ENCODE assay signal across 17 cellular contexts in genomic region chr1:167428418-167428817, GRCh38.
A peak's percentile ranks its signal among the peaks of the same experiment; 100 is the strongest.
DNase-seq lines count a peak whose midpoint lies in the region; ATAC-seq and TF ChIP-seq lines count a peak whose summit lies in the region.
"Had no signal": no experiment of that assay in that cellular context is flagged by ENCODE, and none has a peak within 500 bp of the region (broad histone marks: within the 10 kb centered on the region; RNA-seq: fewer than 3 reads in every experiment).

No MANE protein-coding gene starts in this region.

- DNase-seq in CD4-positive, alpha-beta memory T cell, result no peak
- DNase-seq in Karpas-422 (peak; percentile 48), astrocyte of the spinal cord (ENCODE audit: low read depth, low spot score) (peak; percentile 19)
- no peak for DNase-seq in naive thymus-derived CD4-positive, alpha-beta T cell
- DNase-seq: Caco-2; endodermal cell; hypothalamus; mesendoderm; NCI-H1105 treated with DMSO at 0.1 percent for 48 hours; NCI-H524; stimulated activated naive B cell treated with anti-CD40 and anti-IgM and Interleukin-4, amounts not matched to agents 10 μg/mL and 1 μg/mL and 100 μg/mL, for 72 hours had no signal

- H3K4me3 Mint-ChIP-seq in CD4-positive, alpha-beta memory T cell, result no peak overlapping the region
- H3K4me3 Mint-ChIP-seq in naive thymus-derived CD4-positive, alpha-beta T cell, result peak overlapping the region in 2 of 10 donors; percentile 14 to 36
- H3K4me3 Mint-ChIP-seq: endodermal cell; stimulated activated naive B cell treated with anti-CD40 and anti-IgM and Interleukin-4, amounts not matched to agents 10 μg/mL and 1 μg/mL and 100 μg/mL, for 72 hours; WTC11 had no signal

- no peaks in the 10 kb centered on the region for H3K9me3 Mint-ChIP-seq in CD4-positive, alpha-beta memory T cell
- peaks cover 0 to 6% (median 0%) of the 10 kb centered on the region in 11 donors for H3K9me3 Mint-ChIP-seq in naive thymus-derived CD4-positive, alpha-beta T cell
- H3K9me3 Mint-ChIP-seq: endodermal cell; stimulated activated naive B cell treated with anti-CD40 and anti-IgM and Interleukin-4, amounts not matched to agents 10 μg/mL and 1 μg/mL and 100 μg/mL, for 72 hours; WTC11 had no signal

- no peak for TF ChIP-seq CTCF in astrocyte of the spinal cord (IDR thresholded peaks at IDR 0.05; ENCODE audit: low read depth, low read length)

- H3K9me3 ChIP-seq in CD4-positive, alpha-beta memory T cell (ENCODE audit: control insufficient read depth in 1 of 2, low read length in 2 of 2), result no peaks in the 10 kb centered on the region
- H3K9me3 ChIP-seq in Karpas-422 (ENCODE audit: low read length), result no peaks in the 10 kb centered on the region
- no peaks in the 10 kb centered on the region for H3K9me3 ChIP-seq in naive thymus-derived CD4-positive, alpha-beta T cell (ENCODE audit: control insufficient read depth in 2 of 3, low read length in 3 of 3)
- H3K9me3 ChIP-seq: Caco-2, SJSA1 had no signal

- POLR2A ChIA-PET in CD4-positive, alpha-beta memory T cell (lab: Charles Lee; ENCODE audit: partially characterized antibody), result interaction anchor here (0.7 to 1.6 kb wide), 3 partner anchors 10 to 90 kb away, joined by 3 to 5 read pairs (median 4); partner anchors contain the start of gene CD247
- POLR2A ChIA-PET in naive thymus-derived CD4-positive, alpha-beta T cell (lab: Charles Lee), result interaction anchor here (1.0 to 2.4 kb wide), 7 partner anchors 10 to 91 kb away, joined by 3 to 11 read pairs (median 4); no protein-coding TSS in a partner anchor

- H3K9ac ChIP-seq in Karpas-422 (ENCODE audit: low read length), result no peak overlapping the region

- peaks cover 40% of the 10 kb centered on the region for H3K4me1 ChIP-seq in CD4-positive, alpha-beta memory T cell (ENCODE audit: insufficient read depth, low read length)
- peaks cover 88% of the 10 kb centered on the region for H3K4me1 ChIP-seq in Karpas-422 (ENCODE audit: low read length)
- peaks cover 9 to 19% of the 10 kb centered on the region in 2 donors for H3K4me1 ChIP-seq in naive thymus-derived CD4-positive, alpha-beta T cell (ENCODE audit: control insufficient read depth in 2 of 2, insufficient read depth in 2 of 2, low read length in 2 of 2)
- H3K4me1 ChIP-seq: Caco-2, SJSA1 had no signal

- CTCF ChIA-PET in CD4-positive, alpha-beta memory T cell (lab: Charles Lee; ENCODE audit: partially characterized antibody), result interaction anchor here (1.1 to 3.1 kb wide), 5 partner anchors 17 to 112 kb away, joined by 3 to 13 read pairs (median 4); partner anchors contain the start of gene CD247
- CTCF ChIA-PET in naive thymus-derived CD4-positive, alpha-beta T cell (lab: Charles Lee), result no interaction called here

- H3K36me3 Mint-ChIP-seq in CD4-positive, alpha-beta memory T cell, result peaks cover 23 to 42% of the 10 kb centered on the region in 2 donors
- H3K36me3 Mint-ChIP-seq in naive thymus-derived CD4-positive, alpha-beta T cell, result peaks cover 4 to 26% (median 9%) of the 10 kb centered on the region in 5 donors
- H3K36me3 Mint-ChIP-seq: WTC11 had no signal

- H3K27ac Mint-ChIP-seq in CD4-positive, alpha-beta memory T cell, result peak overlapping the region; percentile 47 to 91 (median 82)
- H3K27ac Mint-ChIP-seq in naive thymus-derived CD4-positive, alpha-beta T cell, result peak overlapping the region; percentile 55 to 93 (median 76)
- H3K27ac Mint-ChIP-seq: endodermal cell, WTC11 had no signal

- H4K20me1 ChIP-seq in Karpas-422 (ENCODE audit: insufficient read depth, low read depth, low read length), result no peaks in the 10 kb centered on the region

- H3K4me3 ChIP-seq in CD4-positive, alpha-beta memory T cell (ENCODE audit: low read length in 2 of 2), result no peak overlapping the region
- H3K4me3 ChIP-seq in Karpas-422 (ENCODE audit: low read length) (no peak overlapping the region), astrocyte of the spinal cord (ENCODE audit: low read depth, low read length) (no peak overlapping the region)
- no peak overlapping the region for H3K4me3 ChIP-seq in naive thymus-derived CD4-positive, alpha-beta T cell (ENCODE audit: low read length)
- H3K4me3 ChIP-seq: SJSA1 had no signal

- H3K36me3 ChIP-seq in CD4-positive, alpha-beta memory T cell (ENCODE audit: insufficient read depth, low read length), result peaks cover 30% of the 10 kb centered on the region
- peaks cover 8% of the 10 kb centered on the region for H3K36me3 ChIP-seq in Karpas-422 (ENCODE audit: insufficient read depth, low read length)
- H3K36me3 ChIP-seq in naive thymus-derived CD4-positive, alpha-beta T cell (ENCODE audit: control insufficient read depth in 2 of 3, insufficient read depth in 3 of 3, low read length in 3 of 3), result peaks cover 0 to 40% (median 4%) of the 10 kb centered on the region in 3 experiments
- H3K36me3 ChIP-seq: SJSA1 had no signal

- ATAC-seq in naive thymus-derived CD4-positive, alpha-beta T cell, result peak; percentile 39
- no peak for ATAC-seq in HG02938 (IDR thresholded peaks at IDR 0.05; ENCODE audit: unreplicated experiment)
- ATAC-seq in HG03439 (IDR thresholded peaks at IDR 0.05; ENCODE audit: unreplicated experiment), result no peak
- ATAC-seq in GM21526 (IDR thresholded peaks at IDR 0.05; ENCODE audit: low FRiP score, unreplicated experiment), result no peak
- ATAC-seq in HG03432 (IDR thresholded peaks at IDR 0.05; ENCODE audit: unreplicated experiment), result no peak
- ATAC-seq: stimulated activated naive B cell treated with anti-CD40 and anti-IgM and Interleukin-4, amounts not matched to agents 10 μg/mL and 1 μg/mL and 100 μg/mL, for 72 hours; WTC11 had no signal

- no peaks in the 10 kb centered on the region for H3K27me3 Mint-ChIP-seq in CD4-positive, alpha-beta memory T cell
- no peaks in the 10 kb centered on the region for H3K27me3 Mint-ChIP-seq in naive thymus-derived CD4-positive, alpha-beta T cell
- H3K27me3 Mint-ChIP-seq: stimulated activated naive B cell treated with anti-CD40 and anti-IgM and Interleukin-4, amounts not matched to agents 10 μg/mL and 1 μg/mL and 100 μg/mL, for 72 hours had no signal

- H3K27ac ChIP-seq in CD4-positive, alpha-beta memory T cell (ENCODE audit: low read depth, low read length), result no peak overlapping the region
- peak overlapping the region; percentile 99 for H3K27ac ChIP-seq in Karpas-422 (ENCODE audit: low read length)
- peak overlapping the region; percentile 6 for H3K27ac ChIP-seq in naive thymus-derived CD4-positive, alpha-beta T cell (ENCODE audit: low read depth, low read length)
- H3K27ac ChIP-seq: SJSA1 had no signal

- no peak overlapping the region for H2AFZ ChIP-seq in Karpas-422 (ENCODE audit: low read length)

- no peaks in the 10 kb centered on the region for H3K79me2 ChIP-seq in Karpas-422 (ENCODE audit: low read length)

- H3K4me1 Mint-ChIP-seq in CD4-positive, alpha-beta memory T cell, result peaks cover 23 to 39% (median 29%) of the 10 kb centered on the region in 4 donors
- peaks cover 16 to 77% (median 30%) of the 10 kb centered on the region in 7 donors for H3K4me1 Mint-ChIP-seq in naive thymus-derived CD4-positive, alpha-beta T cell

- no peaks in the 10 kb centered on the region for H3K9me2 ChIP-seq in Karpas-422 (replicated peaks; ENCODE audit: insufficient read depth, low read length)

- no peak overlapping the region for H3K4me2 ChIP-seq in Karpas-422 (ENCODE audit: low read depth, low read length, poor library complexity, severe bottlenecking)

- intact Hi-C loops in CD4-positive, alpha-beta memory T cell (cut with micrococcal nuclease), result no loop called here
- intact Hi-C loops in naive thymus-derived CD4-positive, alpha-beta T cell (cut with micrococcal nuclease), result loop anchor here in 1 of 2 donors (2.0 kb wide), 1 partner anchor 14 kb away; no protein-coding TSS in a partner anchor

- no peaks in the 10 kb centered on the region for H3K27me3 ChIP-seq in CD4-positive, alpha-beta memory T cell (ENCODE audit: insufficient read depth, low read length)
- H3K27me3 ChIP-seq in Karpas-422 (ENCODE audit: low read length), result no peaks in the 10 kb centered on the region
- H3K27me3 ChIP-seq in naive thymus-derived CD4-positive, alpha-beta T cell (ENCODE audit: control insufficient read depth in 2 of 2, insufficient read depth in 2 of 2, low read length in 2 of 2), result no peaks in the 10 kb centered on the region

- in situ Hi-C loops in astrocyte of the spinal cord (cut with HindIII; ENCODE audit: low sequenced_read_pairs), result loop anchor here (25.0 kb wide), 1 partner anchor 366 kb away; no protein-coding TSS in a partner anchor

Comparison
In these comparisons a context has a peak if more than half of its experiments do, and no peak if none do; other contexts are left out.
1. DNase-seq: peak in Karpas-422 (single experiment) and astrocyte of the spinal cord (single experiment); none in CD4-positive, alpha-beta memory T cell (0 of 5) and naive thymus-derived CD4-positive, alpha-beta T cell (0 of 9).